ENCODE assay signal across 8 cellular contexts in genomic region chr19:3036795-3037544, GRCh38. TPM values are rescaled to one million over a fixed set of nuclear protein-coding genes. Genes with fewer than 3 reads are reported as not detected.
DNase-seq lines count a peak whose midpoint lies in the region; ATAC-seq, FAIRE-seq and TF ChIP-seq lines count a peak whose summit lies in the region.
"Not testable (repeated sequence)": the region's sequence is repeated elsewhere in the genome, so short reads cannot be mapped to it uniquely, and the experiment has no call there.

No MANE protein-coding gene starts in this region.

- H3K27ac ChIP-seq in VCaP (peak overlapping the region; percentile 78), GM12878 (ENCODE audit: control insufficient read depth, insufficient read depth) (peak overlapping the region; percentile 71), fibroblast of lung (ENCODE audit: insufficient read depth, low read length) (peak overlapping the region; percentile 26), rectal smooth muscle tissue (ENCODE audit: low read depth, low read length) (peak overlapping the region; percentile 89), vagina (peak overlapping the region; percentile 94)

- in situ Hi-C loops in GM12878 (cut with MboI): not testable (repeated sequence)

- H3K27me3 ChIP-seq in GM12878 (replicated peaks in 1 of 2; ENCODE audit: control insufficient read depth in 2 of 2, insufficient read depth in 2 of 2, low read length in 1 of 2); fibroblast of lung (ENCODE audit: control insufficient read depth, insufficient read depth, low read length); rectal smooth muscle tissue (ENCODE audit: control insufficient read depth, insufficient read depth, low read length); vagina: not testable (repeated sequence)

- H3K9ac ChIP-seq in GM12878 (ENCODE audit: control insufficient read depth, insufficient read depth, low read length): peak overlapping the region; percentile 94; the same call in 1 of the 2 replicates
- not testable (repeated sequence) for H3K9ac ChIP-seq in fibroblast of lung (ENCODE audit: insufficient read depth, low read length); rectal smooth muscle tissue (ENCODE audit: low read length)

- peak overlapping the region; percentile 34 for H3K4me3 ChIP-seq in NB4 (ENCODE audit: low read depth, low read length)
- peak overlapping the region; percentile 90 for H3K4me3 ChIP-seq in GM12878
- H3K4me3 ChIP-seq in fibroblast of lung (replicated peaks in 1 of 4; ENCODE audit: control extremely low read depth in 1 of 4, insufficient read depth in 1 of 4, low read depth in 3 of 4, low read length in 4 of 4): peak overlapping the region; percentile 36 to 66 (median 51)
- H3K4me3 ChIP-seq in rectal smooth muscle tissue (ENCODE audit: low read length): peak overlapping the region; percentile 85
- H3K4me3 ChIP-seq in vagina: peak overlapping the region; percentile 56 to 73

- not testable (repeated sequence) for ATAC-seq in GM12878

- intact Hi-C loops in GM12878 (cut with micrococcal nuclease; ENCODE audit: unreplicated experiment); vagina (cut with DNase I): not testable (repeated sequence)

- TF ChIP-seq CTCF in NB4 (IDR thresholded peaks at IDR 0.05; ENCODE audit: low read depth, low read length): peak; percentile 19
- TF ChIP-seq CTCF in VCaP (conservative IDR thresholded peaks at IDR 0.05); GM12878 (IDR thresholded peaks at IDR 0.05 in 2 of 3, conservative IDR thresholded peaks at IDR 0.05 in 1 of 3; ENCODE audit: control insufficient read depth in 2 of 3, extremely low read depth in 1 of 3, insufficient read depth in 1 of 3, low read depth in 3 of 3, low read length in 3 of 3): not testable (repeated sequence)
- peak in 1 of 2 donors; percentile 11 for TF ChIP-seq CTCF in fibroblast of lung (conservative IDR thresholded peaks at IDR 0.05 in 1 of 2, IDR thresholded peaks at IDR 0.05 in 1 of 2; ENCODE audit: low read depth in 1 of 2, low read length in 2 of 2)
- TF ChIP-seq CTCF in vagina (IDR thresholded peaks at IDR 0.05): peak in 1 of 3 experiments; percentile 12

- not testable (repeated sequence) for TF ChIP-seq EP300 in GM12878 (IDR thresholded peaks at IDR 0.05; ENCODE audit: borderline replicate concordance in 1 of 2, control insufficient read depth in 1 of 2, low read depth in 2 of 2, low read length in 2 of 2)

- FAIRE-seq in GM12878 (lab: Jason Lieb, UNC): not testable (repeated sequence)

- H2AFZ ChIP-seq in GM12878 (ENCODE audit: control insufficient read depth, low read depth, low read length): peak overlapping the region; percentile 80; the same call in 1 of the 2 replicates
- H2AFZ ChIP-seq in fibroblast of lung (ENCODE audit: low read length): not testable (repeated sequence)

- CTCF ChIA-PET in GM12878 (lab: Yijun Ruan, JAX): interaction anchor here (0.9 to 3.4 kb wide), 11 partner anchors 12 to 1755 kb away, joined by 3 to 18 read pairs (median 6); partner anchors contain the start of genes FEM1A and TLE6

- peak overlapping the region; percentile 96 for H3K4me2 ChIP-seq in GM12878 (ENCODE audit: control insufficient read depth, insufficient read depth)
- not testable (repeated sequence) for H3K4me2 ChIP-seq in fibroblast of lung (ENCODE audit: extremely low read depth, insufficient read depth, low read length)

- POLR2A ChIA-PET in GM12878 (lab: Charles Lee): interaction anchor here (0.5 to 2.6 kb wide), 6 partner anchors 12 to 1902 kb away, joined by 5 to 13 read pairs (median 6); partner anchors contain the start of gene GNA15

- TF ChIP-seq POLR2A in NB4 (IDR thresholded peaks at IDR 0.05; ENCODE audit: extremely low read depth, insufficient read length); GM12878 (IDR thresholded peaks at IDR 0.05; ENCODE audit: low read depth, low read length); vagina (IDR thresholded peaks at IDR 0.05): not testable (repeated sequence)

- RAD21 ChIA-PET in GM12878 (lab: Charles Lee; ENCODE audit: unreplicated experiment): interaction anchor here (1.8 to 2.5 kb wide), 3 partner anchors 24 to 86 kb away, joined by 12 to 15 read pairs (median 13); partner anchors contain the start of genes TLE5 and TLE6

- BruUV-seq in GM12878 (replicated peaks; lab: Mats Ljungman, UMichigan): not testable (repeated sequence)

- SMC1A ChIA-PET in GM12878 (lab: Charles Lee; ENCODE audit: uncharacterized antibody, unreplicated experiment): interaction anchor here (0.6 to 1.8 kb wide), 2 partner anchors 24 to 464 kb away, joined by 3 to 8 read pairs; no protein-coding TSS in a partner anchor

- not testable (repeated sequence) for H3K36me3 ChIP-seq in GM12878 (ENCODE audit: control insufficient read depth in 2 of 2, insufficient read depth in 2 of 2, low read length in 1 of 2); fibroblast of lung (ENCODE audit: control insufficient read depth, insufficient read depth, low read length); rectal smooth muscle tissue (ENCODE audit: control insufficient read depth, insufficient read depth, low read length); vagina

- not testable (repeated sequence) for H4K20me1 ChIP-seq in GM12878 (ENCODE audit: control insufficient read depth, insufficient read depth); fibroblast of lung (ENCODE audit: control insufficient read depth, extremely low read depth, insufficient read depth, low read length)

- H3K79me2 ChIP-seq in GM12878 (ENCODE audit: control insufficient read depth, insufficient read depth, low read length); fibroblast of lung (ENCODE audit: control insufficient read depth, insufficient read depth, low read length): not testable (repeated sequence)

- DNase-seq in ELR (ENCODE audit: low read depth): peak; percentile 46
- DNase-seq in NB4 (ENCODE audit: low read depth): peak; percentile 43
- DNase-seq in GM12878 (ENCODE audit: low read depth, low spot score); fibroblast of lung (ENCODE audit: low read depth in 2 of 2); vagina (ENCODE audit: extremely low spot score in 2 of 2): not testable (repeated sequence)
- DNase-seq in lung microvascular endothelial cell (ENCODE audit: low read depth in 2 of 2): peak; percentile 21 to 40

- 51% methylated on average over 16 of the region's 16 CpGs for WGBS in GM12878 (ENCODE audit: insufficient coverage, insufficient replicate concordance, low lambda C conversion rate, missing lambda C conversion rate)

- H3K4me1 ChIP-seq in GM12878 (ENCODE audit: control insufficient read depth, insufficient read depth, low read length) (peaks cover 16% of the 10 kb centered on the region), fibroblast of lung (ENCODE audit: control insufficient read depth, extremely low read depth, insufficient read depth, low read length) (peaks cover 12% of the 10 kb centered on the region), vagina (peaks cover 29% of the 10 kb centered on the region)
- not testable (repeated sequence) for H3K4me1 ChIP-seq in rectal smooth muscle tissue (ENCODE audit: control insufficient read depth, insufficient read depth, low read length)

- not testable (repeated sequence) for TF ChIP-seq RAD21 in GM12878 (IDR thresholded peaks at IDR 0.05; ENCODE audit: insufficient read depth, low read depth, low read length)

- H3K9me3 ChIP-seq in GM12878 (replicated peaks; ENCODE audit: control insufficient read depth, insufficient read depth, low read length); fibroblast of lung (ENCODE audit: control insufficient read depth, insufficient read depth, low read depth, low read length); vagina: not testable (repeated sequence)

RNA-seq across cellular contexts. Expression of gene TLE2, which starts 7.9 kb away (rescaled TPM):
- total RNA-seq in GM12878 (2013; cell fraction: nucleolus; rRNA removed): 0.83 and 1.6 TPM in 2 replicates
- total RNA-seq in GM12878 (2014; rRNA removed) (not detected in 2 replicates), GM12878 (2014; rRNA removed; fragmentation: Illumina TruSeq; extraction: Trizol) (not detected in 2 replicates), GM12878 (2021) (0.21 and 1.1 TPM in 2 replicates), fibroblast of lung (3.8 and 4.9 TPM in 2 replicates), lung microvascular endothelial cell (7.2 and 17.5 TPM in 2 replicates), vagina (28.2 TPM)
- polyA plus RNA-seq in GM12878 (2011; ENCODE audit: low read depth): 0.52 TPM
- polyA plus RNA-seq in GM12878 (2011; rRNA removed) (not detected in 2 replicates), GM12878 (2014; fragmentation: Illumina TruSeq; extraction: Trizol) (0.21 TPM in 1 of 2 replicates, not detected in the other), GM12878 (2014; fragmentation: Nextera tagmentation; extraction: Ambion mirVana) (under 1 TPM in 1 of 2 experiments, not detected in 1; 0.09 TPM), GM12878 (2014; rRNA removed) (0.05 and 0.48 TPM in 2 replicates), GM12878 (2016; fragmentation: Nextera tagmentation; extraction: Ambion mirVana) (under 1 TPM in 1 of 2 experiments, not detected in 1; 0.11 TPM), fibroblast of lung (0.90 and 1.8 TPM in 2 replicates)
- 0.13 and 0.19 TPM in 2 replicates for polyA plus RNA-seq in GM12878 (2011; cell fraction: cytosol; rRNA removed)
- polyA plus RNA-seq in GM12878 (2011; cell fraction: nucleus; rRNA removed): 0.39 and 1.2 TPM in 2 replicates
- polyA plus RNA-seq in GM12878 (2012): 0.27 and 0.43 TPM in 2 replicates
- 0.29 TPM in 1 of 2 replicates, not detected in the other for polyA minus RNA-seq in GM12878 (2011; rRNA and poly(A)+ RNA removed)
- polyA minus RNA-seq in GM12878 (2011; cell fraction: cytosol; rRNA and poly(A)+ RNA removed): not detected in 2 replicates
- polyA minus RNA-seq in GM12878 (2011; cell fraction: nucleus; rRNA and poly(A)+ RNA removed): 0.19 and 0.24 TPM in 2 replicates
- 1.7 and 2.1 TPM in 2 replicates for polyA plus RNA-seq in fibroblast of lung (2012)
- 1.4 and 2.2 TPM in 2 replicates for polyA minus RNA-seq in fibroblast of lung (ENCODE audit: low replicate concordance)

RNA-seq across cellular contexts. Expression of gene TLE5, which starts 25.3 kb away (rescaled TPM):
- total RNA-seq in GM12878 (2013; cell fraction: nucleolus; rRNA removed): 52.7 and 76.7 TPM in 2 replicates
- total RNA-seq in GM12878 (2014; rRNA removed): 282 and 299 TPM in 2 replicates
- 144 and 153 TPM in 2 replicates for total RNA-seq in GM12878 (2014; rRNA removed; fragmentation: Illumina TruSeq; extraction: Trizol)
- 354 and 373 TPM in 2 replicates for total RNA-seq in GM12878 (2021)
- polyA plus RNA-seq in GM12878 (2011; ENCODE audit: low read depth): 246 TPM
- 272 and 329 TPM in 2 replicates for polyA plus RNA-seq in GM12878 (2011; rRNA removed)
- polyA plus RNA-seq in GM12878 (2011; cell fraction: cytosol; rRNA removed): 397 and 591 TPM in 2 replicates
- 669 and 746 TPM in 2 replicates for polyA plus RNA-seq in GM12878 (2011; cell fraction: nucleus; rRNA removed)
- polyA plus RNA-seq in GM12878 (2012): 274 and 326 TPM in 2 replicates
- 52.9 and 154 TPM in 2 replicates for polyA plus RNA-seq in GM12878 (2014; fragmentation: Illumina TruSeq; extraction: Trizol)
- 10 to 100 TPM in 1 of 2 experiments, 1 to 10 TPM in 1; 2.5 to 13.0 TPM for polyA plus RNA-seq in GM12878 (2014; fragmentation: Nextera tagmentation; extraction: Ambion mirVana)
- polyA plus RNA-seq in GM12878 (2014; rRNA removed): 359 and 398 TPM in 2 replicates
- 100 to 1,000 TPM in 1 of 2 experiments, 10 to 100 TPM in 1; 64.4 to 130 TPM for polyA plus RNA-seq in GM12878 (2016; fragmentation: Nextera tagmentation; extraction: Ambion mirVana)
- 386 and 390 TPM in 2 replicates for polyA minus RNA-seq in GM12878 (2011; rRNA and poly(A)+ RNA removed)
- polyA minus RNA-seq in GM12878 (2011; cell fraction: cytosol; rRNA and poly(A)+ RNA removed): 245 and 292 TPM in 2 replicates
- polyA minus RNA-seq in GM12878 (2011; cell fraction: nucleus; rRNA and poly(A)+ RNA removed): 57.5 and 83.1 TPM in 2 replicates
- total RNA-seq in fibroblast of lung: 111 and 173 TPM in 2 replicates
- polyA plus RNA-seq in fibroblast of lung: 319 and 328 TPM in 2 replicates
- 381 and 398 TPM in 2 replicates for polyA plus RNA-seq in fibroblast of lung (2012)
- polyA minus RNA-seq in fibroblast of lung (ENCODE audit: low replicate concordance): 594 and 771 TPM in 2 replicates
- total RNA-seq in lung microvascular endothelial cell: 103 and 142 TPM in 2 replicates
- total RNA-seq in vagina: 451 TPM

RNA-seq across cellular contexts. Expression of gene GNA11, which starts 57.2 kb away (rescaled TPM):
- 5.3 and 6.9 TPM in 2 replicates for total RNA-seq in GM12878 (2013; cell fraction: nucleolus; rRNA removed)
- total RNA-seq in GM12878 (2014; rRNA removed) (5.0 and 6.8 TPM in 2 replicates), GM12878 (2014; rRNA removed; fragmentation: Illumina TruSeq; extraction: Trizol) (3.0 and 4.7 TPM in 2 replicates), GM12878 (2021) (9.7 and 10.6 TPM in 2 replicates), fibroblast of lung (40.8 and 46.2 TPM in 2 replicates), lung microvascular endothelial cell (41.4 and 58.7 TPM in 2 replicates), vagina (33.6 TPM)
- 3.1 TPM for polyA plus RNA-seq in GM12878 (2011; ENCODE audit: low read depth)
- polyA plus RNA-seq in GM12878 (2011; rRNA removed) (1.1 and 1.6 TPM in 2 replicates), GM12878 (2014; fragmentation: Illumina TruSeq; extraction: Trizol) (7.5 and 7.9 TPM in 2 replicates), GM12878 (2014; fragmentation: Nextera tagmentation; extraction: Ambion mirVana) (under 1 TPM; 0.07 to 0.21 TPM), GM12878 (2014; rRNA removed) (5.5 and 6.4 TPM in 2 replicates), GM12878 (2016; fragmentation: Nextera tagmentation; extraction: Ambion mirVana) (1 to 10 TPM; 1.9 to 2.2 TPM), fibroblast of lung (43.7 and 61.4 TPM in 2 replicates)
- polyA plus RNA-seq in GM12878 (2011; cell fraction: cytosol; rRNA removed): 3.6 and 4.8 TPM in 2 replicates
- 6.0 and 6.4 TPM in 2 replicates for polyA plus RNA-seq in GM12878 (2011; cell fraction: nucleus; rRNA removed)
- polyA plus RNA-seq in GM12878 (2012): 5.0 and 5.7 TPM in 2 replicates
- 5.2 and 7.8 TPM in 2 replicates for polyA minus RNA-seq in GM12878 (2011; rRNA and poly(A)+ RNA removed)
- 1.6 and 2.8 TPM in 2 replicates for polyA minus RNA-seq in GM12878 (2011; cell fraction: cytosol; rRNA and poly(A)+ RNA removed)
- 0.60 and 2.1 TPM in 2 replicates for polyA minus RNA-seq in GM12878 (2011; cell fraction: nucleus; rRNA and poly(A)+ RNA removed)
- 58.8 and 73.6 TPM in 2 replicates for polyA plus RNA-seq in fibroblast of lung (2012)
- polyA minus RNA-seq in fibroblast of lung (ENCODE audit: low replicate concordance): 184 and 228 TPM in 2 replicates

RNA-seq across cellular contexts. Expression of gene TLE6, which starts 59.6 kb away (rescaled TPM):
- total RNA-seq in GM12878 (2013; cell fraction: nucleolus; rRNA removed): 9.5 and 13.1 TPM in 2 replicates
- total RNA-seq in GM12878 (2014; rRNA removed): 6.3 and 8.5 TPM in 2 replicates
- total RNA-seq in GM12878 (2014; rRNA removed; fragmentation: Illumina TruSeq; extraction: Trizol): 7.3 and 8.0 TPM in 2 replicates
- total RNA-seq in GM12878 (2021): 6.0 and 6.4 TPM in 2 replicates
- 9.4 TPM for polyA plus RNA-seq in GM12878 (2011; ENCODE audit: low read depth)
- 10.8 and 13.8 TPM in 2 replicates for polyA plus RNA-seq in GM12878 (2011; rRNA removed)
- polyA plus RNA-seq in GM12878 (2011; cell fraction: cytosol; rRNA removed): 12.8 and 12.9 TPM in 2 replicates
- 21.4 and 31.9 TPM in 2 replicates for polyA plus RNA-seq in GM12878 (2011; cell fraction: nucleus; rRNA removed)
- polyA plus RNA-seq in GM12878 (2012): 9.3 and 9.6 TPM in 2 replicates
- 2.6 and 7.0 TPM in 2 replicates for polyA plus RNA-seq in GM12878 (2014; fragmentation: Illumina TruSeq; extraction: Trizol)
- polyA plus RNA-seq in GM12878 (2014; fragmentation: Nextera tagmentation; extraction: Ambion mirVana): 1 to 10 TPM; 2.7 to 3.4 TPM
- polyA plus RNA-seq in GM12878 (2014; rRNA removed): 10.6 and 11.2 TPM in 2 replicates
- polyA plus RNA-seq in GM12878 (2016; fragmentation: Nextera tagmentation; extraction: Ambion mirVana): 1 to 10 TPM; 5.1 to 5.7 TPM
- 4.1 and 11.2 TPM in 2 replicates for polyA minus RNA-seq in GM12878 (2011; rRNA and poly(A)+ RNA removed)
- 3.4 and 3.9 TPM in 2 replicates for polyA minus RNA-seq in GM12878 (2011; cell fraction: cytosol; rRNA and poly(A)+ RNA removed)
- 7.4 and 7.6 TPM in 2 replicates for polyA minus RNA-seq in GM12878 (2011; cell fraction: nucleus; rRNA and poly(A)+ RNA removed)
- total RNA-seq in fibroblast of lung: 0.51 and 1.7 TPM in 2 replicates
- polyA plus RNA-seq in fibroblast of lung: 0.24 and 0.56 TPM in 2 replicates
- polyA plus RNA-seq in fibroblast of lung (2012): 0.59 and 1.3 TPM in 2 replicates
- polyA minus RNA-seq in fibroblast of lung (ENCODE audit: low replicate concordance): 7.1 TPM in 1 of 2 replicates, not detected in the other
- total RNA-seq in lung microvascular endothelial cell: 0.99 and 1.1 TPM in 2 replicates
- 10.6 TPM for total RNA-seq in vagina

Comparison
In these comparisons a context has a peak if more than half of its experiments do, and no peak if none do; other contexts are left out.
1. H3K4me3 ChIP-seq: peak in every context shown above with its lines; median percentile 90 in GM12878; 85 in rectal smooth muscle tissue; 64 in vagina; 51 in fibroblast of lung; 34 in NB4.
2. H3K27ac ChIP-seq: peak in every context shown above with its lines; median percentile 94 in vagina; 89 in rectal smooth muscle tissue; 78 in VCaP; 71 in GM12878; 26 in fibroblast of lung.